Comparison of ENCODE assay signal across 1 cellular context in genomic region chr11:75408852-75409219, GRCh38.
TF ChIP-seq lines count a peak whose summit lies in the region.

No MANE protein-coding gene starts in this region.

TF ChIP-seq in GM23338, 12 proteins besides CTCF, POLR2A, EP300 and RAD21 (continued from another document):
- TF ChIP-seq REST (IDR thresholded peaks at IDR 0.05; ENCODE audit: unreplicated experiment) (no peak), EZH2phosphoT487 (IDR thresholded peaks at IDR 0.05; ENCODE audit: unreplicated experiment) (no peak), ETS1 (IDR thresholded peaks at IDR 0.05) (no peak), NANOG (IDR thresholded peaks at IDR 0.05; ENCODE audit: borderline replicate concordance) (no peak), ZNF114 (CRISPR knock-in tag; IDR thresholded peaks at IDR 0.05) (no peak), EZH2 (IDR thresholded peaks at IDR 0.05; ENCODE audit: low read depth, unreplicated experiment) (no peak), ZNF331 (CRISPR knock-in tag; IDR thresholded peaks at IDR 0.05; ENCODE audit: low read depth) (no peak), ZNF462 (CRISPR knock-in tag; IDR thresholded peaks at IDR 0.05) (no peak), POLR2AphosphoS5 (IDR thresholded peaks at IDR 0.05; ENCODE audit: low read depth) (no peak)
TF ChIP-seq in GM23338: peak in this region for 0.
